In genomic region chr1:40531381-40532061, GRCh38 we compare ENCODE assay signal across 8 cellular contexts. TPM values are rescaled to one million over a fixed set of nuclear protein-coding genes. Genes with fewer than 3 reads are reported as not detected.
DNase-seq lines count a peak whose midpoint lies in the region; TF ChIP-seq lines count a peak whose summit lies in the region.

Gene ZNF684 (plus strand): TSS chr1:40531637. CDS start chr1:40533167, 1,530 bp downstream.

- peaks cover 12 to 18% of the 10 kb centered on the region in 2 experiments for H3K4me1 Mint-ChIP-seq in H9
- peaks cover 14% of the 10 kb centered on the region for H3K4me1 Mint-ChIP-seq in neural progenitor cell

- H3K4me3 ChIP-seq in MG63 (peak within 1 kb of the TSS; percentile 74), foreskin fibroblast (ENCODE audit: low read depth in 1 of 2, low read length in 2 of 2) (peak within 1 kb of the TSS; percentile 82 to 87), neural progenitor cell (peak within 1 kb of the TSS; percentile 79), stomach smooth muscle (ENCODE audit: low read length in 2 of 2) (peak within 1 kb of the TSS; percentile 74 to 91)

- TF ChIP-seq CTCF in H9 (conservative IDR thresholded peaks at IDR 0.05): no peak
- no peak for TF ChIP-seq CTCF in foreskin fibroblast (IDR thresholded peaks at IDR 0.05; ENCODE audit: low read depth, low read length)
- no peak for TF ChIP-seq CTCF in neural progenitor cell (IDR thresholded peaks at IDR 0.05)

- H3K4me3 Mint-ChIP-seq in H9 (peak within 1 kb of the TSS; percentile 97 to 99), neural progenitor cell (peak within 1 kb of the TSS; percentile 98)

- H3K9me3 Mint-ChIP-seq in H9: peaks cover under 1 to 3% of the 10 kb centered on the region in 2 experiments; a peak in 4 of 5 replicates
- H3K9me3 Mint-ChIP-seq in neural progenitor cell: peaks cover 8% of the 10 kb centered on the region

- H3K56ac ChIP-seq in H9 (ENCODE audit: insufficient read length, low read depth, low read length): no peak within 1 kb of the TSS

- H2AFZ ChIP-seq in H9 (ENCODE audit: low read length) (peak within 1 kb of the TSS; percentile 94), neural progenitor cell (replicated peaks) (peak within 1 kb of the TSS; percentile 93)

- H3K4me2 ChIP-seq in H9 (ENCODE audit: insufficient read depth, insufficient read length, low read length): peak within 1 kb of the TSS; percentile 95
- H3K4me2 ChIP-seq in neural progenitor cell: peak within 1 kb of the TSS; percentile 82

- H3K18ac ChIP-seq in H9 (ENCODE audit: insufficient read length, low read depth, low read length): peak within 1 kb of the TSS; percentile 66

- H4K20me1 ChIP-seq in H9 (ENCODE audit: control insufficient read depth, insufficient read depth, insufficient read length) (no peaks in the 10 kb centered on the region), neural progenitor cell (ENCODE audit: low read depth) (no peaks in the 10 kb centered on the region)

- H3K27me3 Mint-ChIP-seq in H9 (ENCODE audit: low read depth): peaks cover 6% of the 10 kb centered on the region
- H3K27me3 Mint-ChIP-seq in neural progenitor cell (ENCODE audit: insufficient read depth, low read depth): no peaks in the 10 kb centered on the region

- peaks cover 5 to 11% (median 6%) of the 10 kb centered on the region in 3 experiments; a peak in 3 of 7 replicates for H3K36me3 Mint-ChIP-seq in H9 (ENCODE audit: insufficient read depth in 1 of 3, low read depth in 3 of 3)
- peaks cover 3% of the 10 kb centered on the region for H3K36me3 Mint-ChIP-seq in neural progenitor cell

- no peak within 1 kb of the TSS for H4K8ac ChIP-seq in H9 (replicated peaks; ENCODE audit: insufficient read length, low read depth, low read length)

- H3K27ac ChIP-seq in H9 (ENCODE audit: insufficient read length, low read depth, low read length) (peak within 1 kb of the TSS; percentile 57), neural progenitor cell (no peak within 1 kb of the TSS), stomach smooth muscle (ENCODE audit: low read length) (peak within 1 kb of the TSS; percentile 24)

- peaks cover 10% of the 10 kb centered on the region for H3K23me2 ChIP-seq in H9 (ENCODE audit: insufficient read length, low read depth, low read length, poor library complexity, severe bottlenecking)

- H3K36me3 ChIP-seq in ES-I3 (ENCODE audit: insufficient read depth, low read length) (no peaks in the 10 kb centered on the region), MG63 (peaks cover 5% of the 10 kb centered on the region), neural progenitor cell (no peaks in the 10 kb centered on the region), stomach smooth muscle (ENCODE audit: control insufficient read depth in 2 of 2, insufficient read depth in 2 of 2, low read length in 2 of 2) (no peaks in the 10 kb centered on the region)

- H3K4me1 ChIP-seq in ES-I3 (ENCODE audit: insufficient read depth, low read length) (no peaks in the 10 kb centered on the region), H9 (ENCODE audit: insufficient read depth, low read length) (no peaks in the 10 kb centered on the region), neural progenitor cell (peaks cover 3% of the 10 kb centered on the region), stomach smooth muscle (ENCODE audit: control insufficient read depth, insufficient read depth, low read length) (no peaks in the 10 kb centered on the region)

- H3T11ph ChIP-seq in H9 (ENCODE audit: low read length): peak within 1 kb of the TSS; percentile 46

- peak within 1 kb of the TSS; percentile 86 to 98 (median 98) for H3K27ac Mint-ChIP-seq in H9
- H3K27ac Mint-ChIP-seq in neural progenitor cell: peak within 1 kb of the TSS; percentile 38

- H3K23ac ChIP-seq in H9 (ENCODE audit: insufficient read length, low read depth, low read length): no peak within 1 kb of the TSS

- H2BK5ac ChIP-seq in H9 (ENCODE audit: insufficient read length, low read length): no peak within 1 kb of the TSS

- no peaks in the 10 kb centered on the region for H3K79me1 ChIP-seq in H9 (ENCODE audit: insufficient read depth, low read depth, low read length, poor library complexity, severe bottlenecking)

- no peak within 1 kb of the TSS for H4K91ac ChIP-seq in H9 (ENCODE audit: insufficient read length, low read depth, low read length)

- no peak within 1 kb of the TSS for H2BK20ac ChIP-seq in H9 (ENCODE audit: low read depth, low read length, poor library complexity, severe bottlenecking)

- H3K4ac ChIP-seq in H9 (ENCODE audit: low read depth, low read length): no peak within 1 kb of the TSS; the same call in 1 of the 2 replicates

- peak within 1 kb of the TSS; percentile 95 for H3K9ac ChIP-seq in ES-I3 (ENCODE audit: low read depth, low read length)
- H3K9ac ChIP-seq in H9 (ENCODE audit: extremely low read depth, insufficient read length, low read length): peak within 1 kb of the TSS; percentile 84
- H3K9ac ChIP-seq in neural progenitor cell: peak within 1 kb of the TSS; percentile 56
- peak within 1 kb of the TSS; percentile 69 to 84 for H3K9ac ChIP-seq in stomach smooth muscle (ENCODE audit: low read length in 2 of 2)

- no peaks in the 10 kb centered on the region for H3F3A ChIP-seq in neural progenitor cell (ENCODE audit: low read depth)

- H3K14ac ChIP-seq in H9 (ENCODE audit: insufficient read depth, low read length): peak within 1 kb of the TSS; percentile 59; the same call in 1 of the 2 replicates

- H3K27me3 ChIP-seq in H9 (ENCODE audit: insufficient read depth, low read length): no peaks in the 10 kb centered on the region
- no peaks in the 10 kb centered on the region for H3K27me3 ChIP-seq in MG63
- H3K27me3 ChIP-seq in neural progenitor cell: no peaks in the 10 kb centered on the region
- H3K27me3 ChIP-seq in stomach smooth muscle (ENCODE audit: control insufficient read depth in 1 of 2, insufficient read depth in 2 of 2, low read length in 2 of 2): no peaks in the 10 kb centered on the region

- H2AK5ac ChIP-seq in H9 (ENCODE audit: insufficient read length, low read length): peak within 1 kb of the TSS; percentile 50

- peak within 1 kb of the TSS; percentile 37 for H4K5ac ChIP-seq in H9 (ENCODE audit: insufficient read length, low read depth, low read length)

- WGBS in H9 (ENCODE audit: extremely low coverage, insufficient read length, low lambda C conversion rate): no CpG with 5 or more reads among the region's 35 CpGs

- no peak within 1 kb of the TSS for H2BK15ac ChIP-seq in H9 (ENCODE audit: low read depth, low read length)

- DNase-seq in H9: peak; percentile 93
- DNase-seq in MG63: peak; percentile 95
- peak; percentile 93 to 98 for DNase-seq in SHP77 (lab: John Stamatoyannopoulos, UW)
- peak; percentile 14 for DNase-seq in activated gamma-delta T cell (lab: John Stamatoyannopoulos, UW)
- DNase-seq in foreskin fibroblast: peak; percentile 93 to 97
- peak; percentile 93 for DNase-seq in neural progenitor cell (ENCODE audit: low spot score)

- peak within 1 kb of the TSS; percentile 2 for H2BK12ac ChIP-seq in H9 (ENCODE audit: insufficient read length, low read depth, low read length)

- H3K9me3 ChIP-seq in ES-I3 (ENCODE audit: control insufficient read depth, insufficient read depth, low read length): no peaks in the 10 kb centered on the region
- no peaks in the 10 kb centered on the region for H3K9me3 ChIP-seq in H9 (ENCODE audit: control insufficient read depth, low read depth, low read length)
- H3K9me3 ChIP-seq in MG63: no peaks in the 10 kb centered on the region; the same call in 1 of the 2 replicates
- no peaks in the 10 kb centered on the region for H3K9me3 ChIP-seq in neural progenitor cell (ENCODE audit: low read depth)
- H3K9me3 ChIP-seq in stomach smooth muscle (ENCODE audit: control insufficient read depth in 2 of 2, low read length in 2 of 2): no peaks in the 10 kb centered on the region

- H3K79me2 ChIP-seq in H9 (ENCODE audit: insufficient read depth, low read length) (no peaks in the 10 kb centered on the region), neural progenitor cell (ENCODE audit: low read depth) (no peaks in the 10 kb centered on the region)

- no peak within 1 kb of the TSS for H2BK120ac ChIP-seq in H9 (ENCODE audit: low read depth, low read length, poor library complexity, severe bottlenecking)

RNA-seq across cellular contexts. Expression of gene ZNF684, which starts in this region (rescaled TPM):
- 5.7 and 6.5 TPM in 2 replicates for total RNA-seq in H9 (2021)
- 0.74 and 2.3 TPM in 2 replicates for total RNA-seq in MG63 (2014; rRNA removed; shearing (Covaris generic); ENCODE audit: low replicate concordance)
- total RNA-seq in neural progenitor cell (ENCODE audit: low replicate concordance): 5.8 and 7.6 TPM in 2 replicates

Comparison
In these comparisons a context has a peak if more than half of its experiments do, and no peak if none do; other contexts are left out.
1. DNase-seq: peak in every context shown above with its lines; median percentile 96 in SHP77; 95 in MG63; 95 in foreskin fibroblast; 93 in H9; 93 in neural progenitor cell; 14 in activated gamma-delta T cell.